Comparison of ENCODE assay signal across 18 cellular contexts in genomic region chr3:53674582-53674981, GRCh38.
A peak's percentile ranks its signal among the peaks of the same experiment; 100 is the strongest.
DNase-seq lines count a peak whose midpoint lies in the region; ATAC-seq and TF ChIP-seq lines count a peak whose summit lies in the region.
"Had no signal": no experiment of that assay in that cellular context is flagged by ENCODE, and none has a peak within 500 bp of the region (broad histone marks: within the 10 kb centered on the region; RNA-seq: fewer than 3 reads in every experiment).

No MANE protein-coding gene starts in this region.

- no peak for TF ChIP-seq CTCF in cardiac muscle cell (IDR thresholded peaks at IDR 0.05; ENCODE audit: low read depth, low read length)
- no peak for TF ChIP-seq CTCF in heart left ventricle (IDR thresholded peaks at IDR 0.05)
- TF ChIP-seq CTCF in GM23338 (conservative IDR thresholded peaks at IDR 0.05; ENCODE audit: low read depth in 2 of 2): no peak
- no peak for TF ChIP-seq CTCF in dorsolateral prefrontal cortex (IDR thresholded peaks at IDR 0.05 in 54 of 56, conservative IDR thresholded peaks at IDR 0.05 in 2 of 56; ENCODE audit: low read depth in 1 of 56, partially characterized antibody in 56 of 56)
- TF ChIP-seq CTCF in nephron (IDR thresholded peaks at IDR 0.05; ENCODE audit: unreplicated experiment in 3 of 3): no peak
- TF ChIP-seq CTCF in foreskin keratinocyte (conservative IDR thresholded peaks at IDR 0.05): no peak
- no peak for TF ChIP-seq CTCF in endothelial cell (IDR thresholded peaks at IDR 0.05; ENCODE audit: unreplicated experiment)

- H3K4me3 Mint-ChIP-seq in GM23338 (no peak overlapping the region), nephron (peak overlapping the region in 1 of 3 experiments; percentile 62), endothelial cell (ENCODE audit: unreplicated experiment) (no peak overlapping the region)
- H3K4me3 Mint-ChIP-seq: B cell; CD8-positive, alpha-beta T cell; HFFc6 had no signal

- ATAC-seq in heart left ventricle (no peak), GM23338 (no peak), foreskin keratinocyte (no peak)
- ATAC-seq: CD8-positive, alpha-beta T cell; HCT116 had no signal

- H3K4me3 ChIP-seq in cardiac muscle cell (no peak overlapping the region), heart left ventricle (no peak overlapping the region), GM23338 (no peak overlapping the region), dorsolateral prefrontal cortex (no peak overlapping the region)
- H3K4me3 ChIP-seq: BLaER1 treated with 17β-estradiol and CSF1 and Interleukin-3, amounts not matched to agents 10 nM and 100 nM had no signal

- DNase-seq in cardiac muscle cell (ENCODE audit: low read depth in 1 of 2, low spot score in 1 of 2): no peak
- DNase-seq in heart left ventricle: no peak
- DNase-seq in GM23338 (ENCODE audit: low spot score): no peak
- DNase-seq in dorsolateral prefrontal cortex: no peak
- DNase-seq in stimulated activated CD8-positive, alpha-beta memory T cell treated with anti-CD3 and anti-CD28 coated beads, Interleukin-4, amount 100 ng/mL, for 48 hours: no peak
- DNase-seq in foreskin keratinocyte: no peak
- no peak for DNase-seq in endothelial cell (ENCODE audit: low spot score)
- DNase-seq: Calu3; CD8-positive, alpha-beta T cell; DMS79 treated with DMSO at 0.1 percent for 48 hours; GF-D8; GOT3; H7; HFFc6 had no signal

- no peaks in the 10 kb centered on the region for H3F3A ChIP-seq in GM23338 (replicated peaks; ENCODE audit: low read depth)

- no peak overlapping the region for H3K4me2 ChIP-seq in GM23338

- no peaks in the 10 kb centered on the region for H3K27me3 Mint-ChIP-seq in GM23338 (ENCODE audit: insufficient read depth, low read depth, poor library complexity)
- H3K27me3 Mint-ChIP-seq in nephron (ENCODE audit: low read depth): no peaks in the 10 kb centered on the region
- no peaks in the 10 kb centered on the region for H3K27me3 Mint-ChIP-seq in endothelial cell (ENCODE audit: unreplicated experiment)

- H2AFZ ChIP-seq in GM23338: peak overlapping the region; percentile 72

- H3K36me3 Mint-ChIP-seq in GM23338 (ENCODE audit: low read depth) (no peaks in the 10 kb centered on the region), nephron (ENCODE audit: low read depth) (no peaks in the 10 kb centered on the region), endothelial cell (ENCODE audit: low read depth, unreplicated experiment) (peaks cover 32% of the 10 kb centered on the region)
- H3K36me3 Mint-ChIP-seq: CD8-positive, alpha-beta T cell had no signal

- H3K27ac ChIP-seq in cardiac muscle cell (peak overlapping the region; percentile 97), heart left ventricle (no peak overlapping the region), GM23338 (ENCODE audit: low read depth) (no peak overlapping the region), dorsolateral prefrontal cortex (peak overlapping the region in 48 of 59 donors; percentile 7 to 76 (median 60)), foreskin keratinocyte (no peak overlapping the region)
- H3K27ac ChIP-seq: BLaER1 treated with 17β-estradiol and CSF1 and Interleukin-3, amounts not matched to agents 10 nM and 100 nM had no signal

- H3K4me1 Mint-ChIP-seq in GM23338: no peaks in the 10 kb centered on the region
- H3K4me1 Mint-ChIP-seq in nephron: peaks cover 67% of the 10 kb centered on the region
- H3K4me1 Mint-ChIP-seq in endothelial cell (ENCODE audit: unreplicated experiment): peaks cover 60% of the 10 kb centered on the region
- H3K4me1 Mint-ChIP-seq: B cell had no signal

- no peaks in the 10 kb centered on the region for H3K79me2 ChIP-seq in GM23338 (replicated peaks; ENCODE audit: insufficient read depth)

- intact Hi-C loops in heart left ventricle (cut with DNase I): no loop called here
- intact Hi-C loops in dorsolateral prefrontal cortex (cut with DNase I): no loop called here

- H3K9me3 Mint-ChIP-seq in GM23338 (no peaks in the 10 kb centered on the region), nephron (no peaks in the 10 kb centered on the region), endothelial cell (ENCODE audit: unreplicated experiment) (no peaks in the 10 kb centered on the region)
- H3K9me3 Mint-ChIP-seq: CD8-positive, alpha-beta T cell; HFFc6 had no signal

- no peaks in the 10 kb centered on the region for H4K20me1 ChIP-seq in GM23338 (replicated peaks; ENCODE audit: insufficient read depth)
- H4K20me1 ChIP-seq: BLaER1 treated with 17β-estradiol and CSF1 and Interleukin-3, amounts not matched to agents 10 nM and 100 nM had no signal

- H3K9me3 ChIP-seq in cardiac muscle cell (ENCODE audit: low read depth) (no peaks in the 10 kb centered on the region), heart left ventricle (no peaks in the 10 kb centered on the region)
- H3K9me3 ChIP-seq: BLaER1 treated with 17β-estradiol and CSF1 and Interleukin-3, amounts not matched to agents 10 nM and 100 nM had no signal

- H3K36me3 ChIP-seq in cardiac muscle cell (no peaks in the 10 kb centered on the region), heart left ventricle (no peaks in the 10 kb centered on the region), GM23338 (ENCODE audit: insufficient read depth) (no peaks in the 10 kb centered on the region)
- H3K36me3 ChIP-seq: BLaER1 treated with 17β-estradiol and CSF1 and Interleukin-3, amounts not matched to agents 10 nM and 100 nM had no signal

- no peak for TF ChIP-seq POLR2A in heart left ventricle (IDR thresholded peaks at IDR 0.05)

- WGBS in heart left ventricle, 4 donors: 51 to 62% (median 55%) methylated on average over 7 to 8 of the region's 8 CpGs

- H3K27me3 ChIP-seq in cardiac muscle cell (no peaks in the 10 kb centered on the region), heart left ventricle (peaks cover 0 to 18% (median 3%) of the 10 kb centered on the region in 9 donors), GM23338 (ENCODE audit: insufficient read depth) (no peaks in the 10 kb centered on the region), dorsolateral prefrontal cortex (no peaks in the 10 kb centered on the region), foreskin keratinocyte (peaks cover 10% of the 10 kb centered on the region)
- H3K27me3 ChIP-seq: BLaER1 treated with 17β-estradiol and CSF1 and Interleukin-3, amounts not matched to agents 10 nM and 100 nM had no signal

- no peak overlapping the region for H3K27ac Mint-ChIP-seq in GM23338
- peak overlapping the region; percentile 88 to 97 (median 94) for H3K27ac Mint-ChIP-seq in nephron
- H3K27ac Mint-ChIP-seq in endothelial cell (ENCODE audit: unreplicated experiment): no peak overlapping the region
- H3K27ac Mint-ChIP-seq: B cell; CD8-positive, alpha-beta T cell; HFFc6 had no signal

- H3K4me1 ChIP-seq in cardiac muscle cell (ENCODE audit: low read depth) (peaks cover 81% of the 10 kb centered on the region), heart left ventricle (peaks cover 0 to 6% (median 0%) of the 10 kb centered on the region in 12 donors), GM23338 (ENCODE audit: insufficient read depth) (no peaks in the 10 kb centered on the region), foreskin keratinocyte (no peaks in the 10 kb centered on the region)

- no peaks in the 10 kb centered on the region for H3K9me2 ChIP-seq in GM23338 (ENCODE audit: insufficient read depth)

TF ChIP-seq in GM23338, 12 proteins besides CTCF, POLR2A, EP300 and RAD21 (continues in another document):
- no peak for TF ChIP-seq POLR2AphosphoS5 (IDR thresholded peaks at IDR 0.05; ENCODE audit: low read depth)
- no peak for TF ChIP-seq EZH2 (IDR thresholded peaks at IDR 0.05; ENCODE audit: low read depth, unreplicated experiment)

Comparison
In these comparisons a context has a peak if more than half of its experiments do, and no peak if none do; other contexts are left out.
1. H3K27ac ChIP-seq: peak in cardiac muscle cell (single experiment) and dorsolateral prefrontal cortex (48 of 59); none in heart left ventricle (0 of 12), GM23338 (single experiment) and foreskin keratinocyte (single experiment).
2. H3K27ac Mint-ChIP-seq: peak in nephron (3 of 3); none in GM23338 (single experiment) and endothelial cell (single experiment).